13 cellular contexts compared by ENCODE assay signal in genomic region chr4:150510176-150510875, GRCh38.
DNase-seq lines count a peak whose midpoint lies in the region; ATAC-seq, FAIRE-seq and TF ChIP-seq lines count a peak whose summit lies in the region.
"Had no signal": no experiment of that assay in that cellular context is flagged by ENCODE, and none has a peak within 500 bp of the region (broad histone marks: within the 10 kb centered on the region; RNA-seq: fewer than 3 reads in every experiment).

No MANE protein-coding gene starts in this region.

- H3K9ac ChIP-seq in astrocyte (ENCODE audit: low read length), result peak overlapping the region; percentile 55

- no peaks in the 10 kb centered on the region for H3K36me3 Mint-ChIP-seq in astrocyte (ENCODE audit: low read depth, unreplicated experiment)
- H3K36me3 Mint-ChIP-seq in effector memory CD8-positive, alpha-beta T cell (ENCODE audit: insufficient read depth), result no peaks in the 10 kb centered on the region

- peak; percentile 80 for DNase-seq in HCEC 1CT
- DNase-seq in astrocyte (ENCODE audit: low read depth), result peak; percentile 85
- no peak for DNase-seq in heart right ventricle
- peak; percentile 62 for DNase-seq in skeletal muscle cell (ENCODE audit: low read depth)
- no peak for DNase-seq in effector memory CD8-positive, alpha-beta T cell
- DNase-seq: activated CD4-positive, alpha-beta T cell treated with anti-CD3 and anti-CD28 coated beads, Interleukin-2, amount 50 U/mL, for 48 hours; DMS53; mesendoderm; NCI-H526 had no signal

- peaks cover 11% of the 10 kb centered on the region for H3K4me1 Mint-ChIP-seq in astrocyte (ENCODE audit: low read depth, unreplicated experiment)
- peaks cover 0 to 18% of the 10 kb centered on the region in 2 donors for H3K4me1 Mint-ChIP-seq in effector memory CD8-positive, alpha-beta T cell (ENCODE audit: low read depth in 2 of 2)

- peak overlapping the region; percentile 72 for H3K4me2 ChIP-seq in astrocyte (ENCODE audit: low read length)

- H4K20me1 ChIP-seq in astrocyte (ENCODE audit: insufficient read depth, low read length), result no peaks in the 10 kb centered on the region

- 48 to 57% methylated on average over 6 of the region's 6 CpGs for WGBS in heart right ventricle, 2 donors

- no peaks in the 10 kb centered on the region for H3K27me3 Mint-ChIP-seq in astrocyte (ENCODE audit: low read depth, unreplicated experiment)
- no peaks in the 10 kb centered on the region for H3K27me3 Mint-ChIP-seq in effector memory CD8-positive, alpha-beta T cell
- H3K27me3 Mint-ChIP-seq: activated naive CD8-positive, alpha-beta T cell had no signal

- TF ChIP-seq CTCF in astrocyte (IDR thresholded peaks at IDR 0.05; ENCODE audit: insufficient read depth, low read depth, low read length) (no peak), heart right ventricle (IDR thresholded peaks at IDR 0.05) (no peak)

- H3K79me2 ChIP-seq in astrocyte (ENCODE audit: insufficient read depth, low read length), result no peaks in the 10 kb centered on the region

- peak overlapping the region; percentile 73 for H3K27ac Mint-ChIP-seq in astrocyte (ENCODE audit: unreplicated experiment)
- peak overlapping the region in 1 of 2 donors; percentile 23 for H3K27ac Mint-ChIP-seq in effector memory CD8-positive, alpha-beta T cell
- H3K27ac Mint-ChIP-seq: activated naive CD8-positive, alpha-beta T cell had no signal

- H3K27ac ChIP-seq in astrocyte (ENCODE audit: low read depth, low read length) (peak overlapping the region; percentile 65), heart right ventricle (peak overlapping the region in 7 of 10 donors; percentile 2 to 75 (median 46))

- intact Hi-C loops in heart right ventricle (cut with DNase I), result no loop called here

- H3K4me1 ChIP-seq in astrocyte (ENCODE audit: insufficient read depth, low read length) (peaks cover 3% of the 10 kb centered on the region), heart right ventricle (peaks cover 0 to 4% (median 0%) of the 10 kb centered on the region in 9 donors)

- peak overlapping the region; percentile 29 for H2AFZ ChIP-seq in astrocyte (ENCODE audit: low read depth, low read length)

- H3K9me3 ChIP-seq in astrocyte (ENCODE audit: insufficient read depth, low read depth, low read length), result no peaks in the 10 kb centered on the region
- H3K9me3 ChIP-seq in heart right ventricle, result peaks cover 0 to 9% (median 0%) of the 10 kb centered on the region in 11 donors

- ATAC-seq in heart right ventricle, result peak in 6 of 8 donors; percentile 39 to 86 (median 67)
- no peak for ATAC-seq in effector memory CD8-positive, alpha-beta T cell (replicated peaks)
- ATAC-seq in HG03139 (IDR thresholded peaks at IDR 0.05; ENCODE audit: unreplicated experiment), result no peak
- no peak for ATAC-seq in GM21717 (IDR thresholded peaks at IDR 0.05; ENCODE audit: unreplicated experiment)
- ATAC-seq in GM21825 (IDR thresholded peaks at IDR 0.05; ENCODE audit: unreplicated experiment), result no peak

- no peak overlapping the region for H3K4me3 Mint-ChIP-seq in astrocyte (ENCODE audit: unreplicated experiment)
- H3K4me3 Mint-ChIP-seq in effector memory CD8-positive, alpha-beta T cell, result no peak overlapping the region
- H3K4me3 Mint-ChIP-seq: activated naive CD8-positive, alpha-beta T cell had no signal

- H3K27me3 ChIP-seq in astrocyte (ENCODE audit: insufficient read depth, low read length) (no peaks in the 10 kb centered on the region), heart right ventricle (no peaks in the 10 kb centered on the region)

- H3K4me3 ChIP-seq in astrocyte (ENCODE audit: insufficient read depth, low read depth, low read length) (peak overlapping the region; percentile 35), heart right ventricle (peak overlapping the region in 3 of 10 donors; percentile 12 to 19 (median 16)), skeletal muscle cell (ENCODE audit: low read depth, low read length) (no peak overlapping the region)

- FAIRE-seq in astrocyte (lab: Jason Lieb, UNC), result peak; percentile 72

- peaks cover 3% of the 10 kb centered on the region for H3K9me3 Mint-ChIP-seq in astrocyte (ENCODE audit: unreplicated experiment)
- no peaks in the 10 kb centered on the region for H3K9me3 Mint-ChIP-seq in effector memory CD8-positive, alpha-beta T cell

- H3K36me3 ChIP-seq in astrocyte (ENCODE audit: insufficient read depth, low read length) (no peaks in the 10 kb centered on the region), heart right ventricle (no peaks in the 10 kb centered on the region)

Comparison
In these comparisons a context has a peak if more than half of its experiments do, and no peak if none do; other contexts are left out.
1. DNase-seq: peak in HCEC 1CT (single experiment), astrocyte (single experiment) and skeletal muscle cell (single experiment); none in heart right ventricle (0 of 2) and effector memory CD8-positive, alpha-beta T cell (0 of 3).
2. ATAC-seq: peak in heart right ventricle (6 of 8); none in effector memory CD8-positive, alpha-beta T cell (single experiment), HG03139 (single experiment), GM21717 (single experiment) and GM21825 (single experiment).